3 cellular contexts compared by ENCODE assay signal in genomic region chr1:89900791-89901708, GRCh38.
A peak's percentile ranks its signal among the peaks of the same experiment; 100 is the strongest.
TF ChIP-seq lines count a peak whose summit lies in the region.

No MANE protein-coding gene starts in this region.

TF ChIP-seq in SK-N-SH, 30 proteins besides CTCF, POLR2A, EP300 and RAD21:
- no peak for TF ChIP-seq FOXJ3 (CRISPR knock-in tag; IDR thresholded peaks at IDR 0.05)
- TF ChIP-seq RCOR1 (IDR thresholded peaks at IDR 0.05; ENCODE audit: low read length) = 0 out of 2 replicates have a peak, but pooled peaks have one; percentile 7
- TF ChIP-seq GATA2 (CRISPR knock-in tag; IDR thresholded peaks at IDR 0.05) = peak; percentile 44
- TF ChIP-seq FOSL2 (IDR thresholded peaks at IDR 0.05; ENCODE audit: borderline replicate concordance, low read depth) = no peak
- TF ChIP-seq PBX3 (IDR thresholded peaks at IDR 0.05) = no peak
- no peak for TF ChIP-seq RXRA (IDR thresholded peaks at IDR 0.05; ENCODE audit: borderline replicate concordance, low read depth)

TF ChIP-seq in SK-N-SH treated with all-trans-retinoic acid at 6 μM for 48 hours, 23 proteins besides CTCF, POLR2A, EP300 and RAD21:
- TF ChIP-seq SNAI2 (CRISPR knock-in tag; IDR thresholded peaks at IDR 0.05) = no peak
- TF ChIP-seq TSHZ2 (CRISPR knock-in tag; IDR thresholded peaks at IDR 0.05) = no peak
- no peak for TF ChIP-seq CSDC2 (CRISPR knock-in tag; IDR thresholded peaks at IDR 0.05)
- TF ChIP-seq TOX (CRISPR knock-in tag; IDR thresholded peaks at IDR 0.05; ENCODE audit: borderline replicate concordance) = no peak
- TF ChIP-seq ISL1 (CRISPR knock-in tag; IDR thresholded peaks at IDR 0.05) = no peak
- no peak for TF ChIP-seq OSR1 (CRISPR knock-in tag; IDR thresholded peaks at IDR 0.05)
- TF ChIP-seq CSRNP3 (CRISPR knock-in tag; IDR thresholded peaks at IDR 0.05) = no peak
- no peak for TF ChIP-seq PPARA (CRISPR knock-in tag; IDR thresholded peaks at IDR 0.05; ENCODE audit: borderline replicate concordance)

TF ChIP-seq in H1, 55 proteins besides CTCF, POLR2A, EP300 and RAD21:
- TF ChIP-seq SP2 (IDR thresholded peaks at IDR 0.05; ENCODE audit: low read length) = no peak
- TF ChIP-seq USF2 (IDR thresholded peaks at IDR 0.05; ENCODE audit: low read length) = no peak
- no peak for TF ChIP-seq SRF (IDR thresholded peaks at IDR 0.05; ENCODE audit: low read depth, low read length)
- no peak for TF ChIP-seq SIX5 (IDR thresholded peaks at IDR 0.05; ENCODE audit: low read depth, low read length)
- TF ChIP-seq RBBP5 (IDR thresholded peaks at IDR 0.05; ENCODE audit: borderline replicate concordance, low read depth, low read length) = no peak
- TF ChIP-seq CBX5 (IDR thresholded peaks at IDR 0.05; ENCODE audit: low read depth, low read length) = no peak
- no peak for TF ChIP-seq RNF2 (IDR thresholded peaks at IDR 0.05; ENCODE audit: borderline replicate concordance, low read depth, low read length, missing control alignments, poor library complexity, severe bottlenecking)
- no peak for TF ChIP-seq SAP30 (IDR thresholded peaks at IDR 0.05; ENCODE audit: insufficient read depth, insufficient replicate concordance, low read length)
- no peak for TF ChIP-seq KDM4A (IDR thresholded peaks at IDR 0.05; ENCODE audit: low read depth, low read length, severe bottlenecking)
- TF ChIP-seq POLR2AphosphoS5 (IDR thresholded peaks at IDR 0.05; ENCODE audit: low read depth, low read length) = no peak
- no peak for TF ChIP-seq SUZ12 (IDR thresholded peaks at IDR 0.05; ENCODE audit: low read length)
- TF ChIP-seq MAX (IDR thresholded peaks at IDR 0.05) = no peak
- no peak for TF ChIP-seq SIRT6 (IDR thresholded peaks at IDR 0.05; ENCODE audit: low read length)
- TF ChIP-seq JUN (IDR thresholded peaks at IDR 0.05; ENCODE audit: low read depth, low read length) = no peak
- TF ChIP-seq TBP (IDR thresholded peaks at IDR 0.05; ENCODE audit: low read depth, low read length) = no peak
- TF ChIP-seq CREB1 (IDR thresholded peaks at IDR 0.05) = no peak
